Comparison of ENCODE assay signal across 12 cellular contexts in the genomic region with DNA sequence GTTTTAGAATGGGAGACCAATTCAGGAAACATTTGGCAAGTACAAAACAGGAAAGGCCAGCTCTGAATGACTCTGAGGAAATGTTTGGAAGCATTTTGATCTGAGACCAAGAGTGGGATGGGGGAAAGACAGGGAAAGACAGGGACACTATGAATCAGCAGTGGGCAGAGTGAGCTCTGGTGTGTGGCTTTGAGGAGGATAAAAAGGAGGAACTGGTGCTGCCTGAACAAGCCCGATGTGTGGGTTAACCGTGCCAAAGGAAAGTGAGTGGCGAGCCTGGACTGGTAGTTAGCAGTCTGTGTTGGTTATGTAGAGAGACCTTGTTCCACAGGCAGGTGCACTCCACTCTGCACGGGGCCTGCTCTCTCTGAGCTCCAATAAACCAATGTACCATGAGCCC. TPM values are rescaled to one million over a fixed set of nuclear protein-coding genes. Genes with fewer than 3 reads are reported as not detected.
DNase-seq lines count a peak whose midpoint lies in the region; ATAC-seq, FAIRE-seq and TF ChIP-seq lines count a peak whose summit lies in the region.
"Had no signal": no experiment of that assay in that cellular context is flagged by ENCODE, and none has a peak within 500 bp of the region (broad histone marks: within the 10 kb centered on the region; RNA-seq: fewer than 3 reads in every experiment).

No MANE protein-coding gene starts in this region.

- H3K36me3 ChIP-seq in esophagus squamous epithelium (no peaks in the 10 kb centered on the region), upper lobe of left lung (no peaks in the 10 kb centered on the region), uterus (no peaks in the 10 kb centered on the region)

- no peaks in the 10 kb centered on the region for H3K27me3 Mint-ChIP-seq in activated T-cell treated with anti-CD3 and anti-CD28 coated beads, Interleukin-2, amount 50 U/mL, for 72 hours (ENCODE audit: low read depth)

- H3K4me3 ChIP-seq in esophagus squamous epithelium (no peak overlapping the region), upper lobe of left lung (no peak overlapping the region), uterus (no peak overlapping the region)

- POLR2A ChIA-PET in RWPE1 (lab: Yijun Ruan, JAX; ENCODE audit: low non-redundant PET) = no interaction called here

- H3K27ac Mint-ChIP-seq in activated T-cell treated with anti-CD3 and anti-CD28 coated beads, Interleukin-2, amount 50 U/mL, for 72 hours = peak overlapping the region; percentile 45
- H3K27ac Mint-ChIP-seq: nephron had no signal

- peak overlapping the region; percentile 23 to 41 for H3K4me3 Mint-ChIP-seq in activated T-cell treated with anti-CD3 and anti-CD28 coated beads, Interleukin-2, amount 50 U/mL, for 72 hours
- H3K4me3 Mint-ChIP-seq: nephron had no signal

- no peak for ATAC-seq in activated T-cell treated with anti-CD3 and anti-CD28 coated beads, Interleukin-2, amount 50 U/mL, for 72 hours (replicated peaks in 1 of 2)
- ATAC-seq in upper lobe of left lung (ENCODE audit: low FRiP score in 2 of 2) = peak in 1 of 2 donors; percentile 20

- H3K27ac ChIP-seq in RWPE1 (peak overlapping the region; percentile 68), esophagus squamous epithelium (peak overlapping the region; percentile 46 to 76 (median 60)), upper lobe of left lung (peak overlapping the region in 3 of 4 donors; percentile 5 to 55 (median 39)), uterus (no peak overlapping the region)
- H3K27ac ChIP-seq: KMS-11 had no signal

- H3K36me3 Mint-ChIP-seq in activated T-cell treated with anti-CD3 and anti-CD28 coated beads, Interleukin-2, amount 50 U/mL, for 72 hours (ENCODE audit: insufficient read depth in 2 of 2) = peaks cover 1 to 4% of the 10 kb centered on the region in 2 donors

- FAIRE-seq in RCC 7860 (lab: Jason Lieb, UNC) = no peak
- FAIRE-seq: frontal cortex had no signal

- no peaks in the 10 kb centered on the region for H3K9me3 Mint-ChIP-seq in activated T-cell treated with anti-CD3 and anti-CD28 coated beads, Interleukin-2, amount 50 U/mL, for 72 hours
- H3K9me3 Mint-ChIP-seq: nephron had no signal

- no peak for DNase-seq in activated T-cell treated with anti-CD3 and anti-CD28 coated beads, Interleukin-2, amount 50 U/mL, for 72 hours
- no peak for DNase-seq in activated T-cell treated with anti-CD3 and anti-CD28 coated beads for 4 hours
- peak; percentile 29 for DNase-seq in RWPE1 (ENCODE audit: low spot score)
- no peak for DNase-seq in esophagus squamous epithelium (lab: John Stamatoyannopoulos, UW)
- DNase-seq in upper lobe of left lung = no peak
- no peak for DNase-seq in uterus
- DNase-seq in RCC 7860 (ENCODE audit: low spot score) = no peak
- no peak for DNase-seq in stimulated activated CD8-positive, alpha-beta memory T cell treated with anti-CD3 and anti-CD28 coated beads, Interleukin-4, amount 100 ng/mL, for 48 hours
- DNase-seq: SK-N-SH had no signal

- H3K27me3 ChIP-seq in esophagus squamous epithelium = no peaks in the 10 kb centered on the region
- H3K27me3 ChIP-seq in upper lobe of left lung = no peaks in the 10 kb centered on the region
- no peaks in the 10 kb centered on the region for H3K27me3 ChIP-seq in uterus

- H3K4me1 ChIP-seq in esophagus squamous epithelium (peaks cover 37 to 97% (median 37%) of the 10 kb centered on the region in 3 donors), upper lobe of left lung (peaks cover 28 to 61% (median 31%) of the 10 kb centered on the region in 4 donors), uterus (no peaks in the 10 kb centered on the region)

- TF ChIP-seq EP300 in upper lobe of left lung (IDR thresholded peaks at IDR 0.05) = no peak

- CTCF ChIA-PET in RWPE1 (lab: Yijun Ruan, JAX) = interaction anchor here (0.5 kb wide), 1 partner anchor 242 kb away, joined by 3 read pairs; no protein-coding TSS in a partner anchor

- TF ChIP-seq CTCF in RWPE1 (conservative IDR thresholded peaks at IDR 0.05; ENCODE audit: low read depth) (no peak), esophagus squamous epithelium (IDR thresholded peaks at IDR 0.05) (no peak), upper lobe of left lung (IDR thresholded peaks at IDR 0.05) (no peak), uterus (IDR thresholded peaks at IDR 0.05) (no peak)

- TF ChIP-seq POLR2A in esophagus squamous epithelium (IDR thresholded peaks at IDR 0.05) (no peak), upper lobe of left lung (IDR thresholded peaks at IDR 0.05) (no peak), uterus (IDR thresholded peaks at IDR 0.05) (no peak)

- intact Hi-C loops in esophagus squamous epithelium (cut with DNase I) = no loop called here
- intact Hi-C loops in uterus (cut with DNase I; ENCODE audit: low total_unique reads) = no loop called here

- WGBS in esophagus squamous epithelium, 2 donors = 17 to 33% methylated on average over 3 to 4 of the region's 4 CpGs
- 50 to 59% methylated on average over 4 of the region's 4 CpGs for WGBS in upper lobe of left lung, 2 donors

- H3K4me1 Mint-ChIP-seq in activated T-cell treated with anti-CD3 and anti-CD28 coated beads, Interleukin-2, amount 50 U/mL, for 72 hours (ENCODE audit: low read depth) = peaks cover 82% of the 10 kb centered on the region

- H3K9me3 ChIP-seq in esophagus squamous epithelium (no peaks in the 10 kb centered on the region), upper lobe of left lung (no peaks in the 10 kb centered on the region), uterus (no peaks in the 10 kb centered on the region)
- H3K9me3 ChIP-seq: SK-N-SH had no signal

RNA-seq across cellular contexts. Expression of a gene that starts 5.3 kb away (rescaled TPM):
- total RNA-seq in activated T-cell treated with anti-CD3 and anti-CD28 coated beads, Interleukin-2, amount 50 U/mL, for 72 hours = 10 to 100 TPM; 51.9 to 57.8 TPM
- total RNA-seq in esophagus squamous epithelium (100 to 1,000 TPM in 3 of 4 donors, 10 to 100 TPM in 1; 81.2 to 157 (median 133) TPM), upper lobe of left lung (100 to 1,000 TPM in 2 of 6 donors, 10 to 100 TPM in 4; 46.9 to 136 (median 80.4) TPM), uterus (10 to 100 TPM in 3 of 4 donors, 1 to 10 TPM in 1; 3.6 to 30.3 (median 28.4) TPM)

Comparison
In these comparisons a context has a peak if more than half of its experiments do, and no peak if none do; other contexts are left out.
1. H3K27ac ChIP-seq: peak in RWPE1 (single experiment), esophagus squamous epithelium (4 of 4) and upper lobe of left lung (3 of 4); none in uterus (0 of 2).